8 cellular contexts compared by ENCODE assay signal in the genomic region with DNA sequence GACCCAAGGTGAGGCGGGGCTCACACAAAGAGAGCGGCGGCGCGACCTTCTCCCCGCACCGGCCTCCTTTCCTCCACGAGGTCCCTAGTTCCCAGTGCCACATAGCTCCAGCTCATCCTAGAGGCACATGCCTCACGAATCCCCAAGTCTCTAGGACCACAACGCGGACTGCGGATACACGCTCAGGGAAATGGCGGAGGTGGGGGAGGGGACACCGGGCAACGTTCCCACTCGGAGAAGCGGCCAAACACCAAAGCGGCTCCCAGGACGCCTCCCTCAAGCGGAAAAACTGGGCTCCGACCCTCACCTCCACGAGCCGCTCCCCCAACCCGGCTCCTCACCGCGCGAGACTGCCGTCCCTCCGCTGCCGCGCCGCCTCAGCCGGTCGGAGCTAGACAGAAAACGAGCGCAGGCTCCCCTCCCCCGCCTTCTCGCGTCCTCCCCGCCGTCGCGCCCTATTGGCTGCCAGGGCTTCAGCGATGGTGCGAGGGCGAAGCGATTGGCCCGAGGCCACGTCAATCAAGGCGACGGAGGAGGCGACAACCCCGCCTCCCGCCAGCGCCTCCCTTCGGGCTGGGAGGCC. TPM values are rescaled to one million over a fixed set of nuclear protein-coding genes. Genes with fewer than 3 reads are reported as not detected.
DNase-seq lines count a peak whose midpoint lies in the region; ATAC-seq and TF ChIP-seq lines count a peak whose summit lies in the region.

Gene HNRNPK (minus strand): TSS at position 404 of the 583 bp plus-strand sequence. CDS start 1,963 bp downstream, outside the sequence.

- peaks cover 45% of the 10 kb centered on the region for H4K20me1 ChIP-seq in smooth muscle cell (ENCODE audit: low read depth)

- no peaks in the 10 kb centered on the region for H3K9me3 ChIP-seq in smooth muscle cell (replicated peaks; ENCODE audit: low read depth)

- H3K36me3 ChIP-seq in smooth muscle cell (ENCODE audit: low read depth) = peaks cover 19% of the 10 kb centered on the region

- under 1% methylated on average over 47 of the region's 57 CpGs for WGBS in smooth muscle cell (ENCODE audit: low lambda C conversion rate)

- peaks cover 91% of the 10 kb centered on the region for H3K79me2 ChIP-seq in smooth muscle cell (ENCODE audit: low read depth)

- TF ChIP-seq POLR2A in GM18951 (IDR thresholded peaks at IDR 0.05; ENCODE audit: extremely low read depth, insufficient read depth, insufficient read length) = peak; percentile 74

- in situ Hi-C loops in GM18951 (cut with MboI; ENCODE audit: low sequenced_read_pairs, unreplicated experiment) = no loop called here

- peak within 1 kb of the TSS; percentile 99 for H3K4me3 Mint-ChIP-seq in activated B cell treated with CpG ODN at 0.5 μM for 24 hours

- no peaks in the 10 kb centered on the region for H3K27me3 Mint-ChIP-seq in activated B cell treated with CpG ODN at 0.5 μM for 24 hours

- peak within 1 kb of the TSS; percentile 100 for H3K9ac ChIP-seq in smooth muscle cell (ENCODE audit: low read depth)

- CTCF ChIA-PET in activated B cell treated with CpG ODN at 0.5 μM for 24 hours (lab: Charles Lee) = interaction anchor here (0.7 to 1.4 kb wide), 3 partner anchors 23 to 193 kb away, joined by 3 to 4 read pairs (median 3); a partner anchor contains a TSS

- H3K36me3 Mint-ChIP-seq in activated B cell treated with CpG ODN at 0.5 μM for 24 hours (ENCODE audit: low read depth) = peaks cover 58% of the 10 kb centered on the region

- H2AFZ ChIP-seq in smooth muscle cell (ENCODE audit: low read depth) = peak within 1 kb of the TSS; percentile 91

- H3K27ac Mint-ChIP-seq in activated B cell treated with CpG ODN at 0.5 μM for 24 hours = peak within 1 kb of the TSS; percentile 100

- intact Hi-C loops in activated B cell treated with CpG ODN at 0.5 μM for 24 hours (cut with micrococcal nuclease) = loop anchor here (1.0 to 5.0 kb wide), 10 partner anchors 11 to 1960 kb away; partner anchors contain the start of genes AGTPBP1, GKAP1, IDNK and KIF27

- peaks cover 18% of the 10 kb centered on the region for H3K4me1 ChIP-seq in smooth muscle cell (ENCODE audit: low read depth)

- peaks cover 45% of the 10 kb centered on the region for H3K4me1 Mint-ChIP-seq in activated B cell treated with CpG ODN at 0.5 μM for 24 hours

- no peak for TF ChIP-seq CTCF in activated B cell treated with CpG ODN at 0.5 μM for 24 hours (IDR thresholded peaks at IDR 0.05)
- peak; percentile 18 for TF ChIP-seq CTCF in cardiac fibroblast (IDR thresholded peaks at IDR 0.05; ENCODE audit: low read depth, low read length)
- TF ChIP-seq CTCF in smooth muscle cell (IDR thresholded peaks at IDR 0.05; ENCODE audit: borderline replicate concordance, insufficient read depth, poor library complexity, severe bottlenecking) = peak; percentile 6

- ATAC-seq in HG03175 (IDR thresholded peaks at IDR 0.05; ENCODE audit: unreplicated experiment) = peak; percentile 83
- ATAC-seq in activated B cell treated with CpG ODN at 0.5 μM for 24 hours (ENCODE audit: low read depth) = peak; percentile 80

- H3K27ac ChIP-seq in smooth muscle cell (ENCODE audit: low read depth) = peak within 1 kb of the TSS; percentile 96

- no peaks in the 10 kb centered on the region for H3K27me3 ChIP-seq in smooth muscle cell (ENCODE audit: low read depth)

- POLR2A ChIA-PET in activated B cell treated with CpG ODN at 0.5 μM for 24 hours (lab: Charles Lee) = interaction anchor here (0.5 to 2.8 kb wide), 20 partner anchors 9 to 1963 kb away, joined by 3 to 45 read pairs (median 7); partner anchors contain the start of genes IDNK, KIF27 and UBQLN1

- H3F3A ChIP-seq in smooth muscle cell (ENCODE audit: low read depth) = peaks cover 22% of the 10 kb centered on the region

- peak within 1 kb of the TSS; percentile 94 for H3K4me2 ChIP-seq in smooth muscle cell

- DNase-seq in AG08396 (ENCODE audit: low spot score) (peak; percentile 99), NCI-H2227 treated with DMSO at 0.1 percent for 48 hours (lab: John Stamatoyannopoulos, UW) (peak; percentile 96), activated B cell treated with CpG ODN at 0.5 μM for 24 hours (peak; percentile 99), cardiac fibroblast (ENCODE audit: low read depth in 2 of 2) (peak; percentile 99), iPS-NIHi7 (ENCODE audit: extremely low spot score) (peak; percentile 98), smooth muscle cell (lab: John Stamatoyannopoulos, UW; ENCODE audit: unreplicated experiment) (peak; percentile 99)

- H3K4me3 ChIP-seq in cardiac fibroblast (replicated peaks in 1 of 2; ENCODE audit: low read depth in 2 of 2, low read length in 2 of 2) (peak within 1 kb of the TSS; percentile 95 to 100), smooth muscle cell (peak within 1 kb of the TSS; percentile 84)

- no peaks in the 10 kb centered on the region for H3K9me3 Mint-ChIP-seq in activated B cell treated with CpG ODN at 0.5 μM for 24 hours

RNA-seq across cellular contexts. Expression of gene HNRNPK, which starts in this region (rescaled TPM):
- 645 and 678 TPM in 2 replicates for total RNA-seq in activated B cell treated with CpG ODN at 0.5 μM for 24 hours
- total RNA-seq in smooth muscle cell = 532 and 584 TPM in 2 replicates
- 468 and 469 TPM in 2 replicates for polyA plus RNA-seq in smooth muscle cell

Comparison
In these comparisons a context has a peak if more than half of its experiments do, and no peak if none do; other contexts are left out.
1. Peak in every context shown above with its lines: DNase-seq, ATAC-seq, H3K4me3 ChIP-seq and H3K27ac ChIP-seq.